In the genomic region with DNA sequence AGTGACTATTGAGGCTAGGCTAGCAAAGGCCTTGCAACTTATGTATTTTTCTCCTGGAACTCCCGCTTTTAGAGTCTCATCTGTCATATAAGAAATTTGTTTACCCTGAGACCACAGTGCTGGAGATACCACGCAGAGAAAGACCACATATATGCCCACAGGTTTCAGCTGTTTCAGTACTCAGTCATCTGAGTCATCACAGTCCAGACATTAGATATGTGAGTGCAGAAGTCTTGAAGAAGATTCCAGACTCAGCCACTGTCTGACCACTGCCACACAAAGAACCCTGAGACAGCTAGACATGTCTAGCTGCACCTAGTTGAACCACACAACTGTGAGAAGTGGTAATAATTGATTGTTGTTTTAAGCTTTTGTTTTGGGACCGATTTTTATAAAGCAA, we compare ENCODE assay signal across 15 cellular contexts.
DNase-seq lines count a peak whose midpoint lies in the region; ATAC-seq and TF ChIP-seq lines count a peak whose summit lies in the region.
"Had no signal": no experiment of that assay in that cellular context is flagged by ENCODE, and none has a peak within 500 bp of the region (broad histone marks: within the 10 kb centered on the region; RNA-seq: fewer than 3 reads in every experiment).

No MANE protein-coding gene starts in this region.

- peak; percentile 78 for ATAC-seq in GM18502 (IDR thresholded peaks at IDR 0.05; ENCODE audit: poor library complexity, unreplicated experiment)
- no peak for ATAC-seq in HG02642 (IDR thresholded peaks at IDR 0.05; ENCODE audit: poor library complexity, unreplicated experiment)
- no peak for ATAC-seq in GM19455 (IDR thresholded peaks at IDR 0.05; ENCODE audit: unreplicated experiment)
- ATAC-seq: Panc1 had no signal

- H3K27ac ChIP-seq in GM23248 (no peak overlapping the region), KMS-11 (peak overlapping the region; percentile 15; the same call in 1 of the 2 replicates)
- H3K27ac ChIP-seq: stomach had no signal

- H3F3A ChIP-seq in GM23248 (ENCODE audit: insufficient read depth): peaks cover 4% of the 10 kb centered on the region; the same call in 1 of the 2 replicates

- H3K4me3 ChIP-seq in GM23248: no peak overlapping the region
- H3K4me3 ChIP-seq in KMS-11 (IDR thresholded peaks at IDR 0.05; ENCODE audit: insufficient read depth, low read depth, low read length): no peak overlapping the region
- no peak overlapping the region for H3K4me3 ChIP-seq in fibroblast of mammary gland (ENCODE audit: control insufficient read depth, low read depth, low read length)
- H3K4me3 ChIP-seq: stomach had no signal

- H3K9me3 ChIP-seq in GM23248 (ENCODE audit: low read depth): no peaks in the 10 kb centered on the region
- H3K9me3 ChIP-seq: stomach had no signal

- WGBS in GM23248 (ENCODE audit: low coverage in 1 of 2, low lambda C conversion rate in 2 of 2, missing lambda C conversion rate in 2 of 2), 2 experiments: 49 to 59% methylated on average over 3 of the region's 3 CpGs

- no peaks in the 10 kb centered on the region for H4K20me1 ChIP-seq in GM23248 (ENCODE audit: insufficient read depth)
- H4K20me1 ChIP-seq in KMS-11 (ENCODE audit: insufficient read depth): no peaks in the 10 kb centered on the region

- no peaks in the 10 kb centered on the region for H3K4me1 ChIP-seq in GM23248 (ENCODE audit: insufficient read depth)
- H3K4me1 ChIP-seq in KMS-11 (ENCODE audit: low read depth, poor library complexity, severe bottlenecking): peaks cover 25% of the 10 kb centered on the region
- H3K4me1 ChIP-seq: stomach had no signal

- no peak overlapping the region for H2AFZ ChIP-seq in GM23248
- H2AFZ ChIP-seq in KMS-11 (ENCODE audit: low read depth): no peak overlapping the region

- in situ Hi-C loops in GM23248 (cut with MboI): no loop called here

- H3K36me3 ChIP-seq in GM23248 (ENCODE audit: low read depth) (no peaks in the 10 kb centered on the region), KMS-11 (ENCODE audit: insufficient read depth) (no peaks in the 10 kb centered on the region)
- H3K36me3 ChIP-seq: stomach had no signal

- TF ChIP-seq CTCF in KMS-11 (conservative IDR thresholded peaks at IDR 0.05; ENCODE audit: low read depth, low read length) (no peak), fibroblast of mammary gland (conservative IDR thresholded peaks at IDR 0.05; ENCODE audit: control insufficient read depth, insufficient read depth, low read depth, low read length) (no peak), GM10248 (IDR thresholded peaks at IDR 0.05; ENCODE audit: control extremely low read depth, extremely low read depth, low read depth, missing control alignments) (no peak)

- DNase-seq in GM23248 (peak; percentile 42), fibroblast of mammary gland (ENCODE audit: low read depth) (peak; percentile 31), SW 1271 (lab: John Stamatoyannopoulos, UW) (no peak), GM10248 (ENCODE audit: extremely low spot score) (no peak)
- DNase-seq: activated CD4-positive, alpha-beta T cell treated with anti-CD3 and anti-CD28 coated beads, Interleukin-2, amount 50 U/mL, for 48 hours; activated naive CD4-positive, alpha-beta T cell; DND-41; stimulated activated CD4-positive, alpha-beta T cell treated with anti-CD3 and anti-CD28 coated beads, Interleukin-4, amount 100 ng/mL, for 4 hours; stomach; T-helper 2 cell had no signal

- POLR2A ChIA-PET in GM10248 (lab: Yijun Ruan, JAX): no interaction called here

- H3K4me2 ChIP-seq in GM23248 (ENCODE audit: unreplicated experiment) (no peak overlapping the region), KMS-11 (0 out of 2 replicates have a peak overlapping the region, but pooled peaks have one; percentile 16)

- no peaks in the 10 kb centered on the region; the same call in 1 of the 2 replicates for H3K9me2 ChIP-seq in GM23248 (ENCODE audit: insufficient read depth)

- H3K27me3 ChIP-seq in GM23248 (replicated peaks; ENCODE audit: insufficient read depth): no peaks in the 10 kb centered on the region
- H3K27me3 ChIP-seq in KMS-11 (ENCODE audit: insufficient read depth, low read depth): no peaks in the 10 kb centered on the region
- H3K27me3 ChIP-seq: stomach had no signal

- CTCF ChIA-PET in GM10248 (lab: Yijun Ruan, JAX): no interaction called here

- H3K9ac ChIP-seq in GM23248 (no peak overlapping the region), KMS-11 (no peak overlapping the region)

- H3K79me2 ChIP-seq in GM23248 (ENCODE audit: insufficient read depth) (no peaks in the 10 kb centered on the region), KMS-11 (ENCODE audit: insufficient read depth, low read depth) (no peaks in the 10 kb centered on the region)

Comparison
In these comparisons a context has a peak if more than half of its experiments do, and no peak if none do; other contexts are left out.
1. DNase-seq: peak in GM23248 (single experiment) and fibroblast of mammary gland (single experiment); none in SW 1271 (0 of 2) and GM10248 (single experiment).